26 cellular contexts compared by ENCODE assay signal in genomic region chr7:144439717-144440116, GRCh38. TPM values are rescaled to one million over a fixed set of nuclear protein-coding genes. Genes with fewer than 3 reads are reported as not detected.
DNase-seq lines count a peak whose midpoint lies in the region; ATAC-seq and TF ChIP-seq lines count a peak whose summit lies in the region.
"Had no signal": no experiment of that assay in that cellular context is flagged by ENCODE, and none has a peak within 500 bp of the region (broad histone marks: within the 10 kb centered on the region; RNA-seq: fewer than 3 reads in every experiment).

No MANE protein-coding gene starts in this region.

- no peak overlapping the region for H3K18ac ChIP-seq in mesendoderm (ENCODE audit: low read length)

- H3K27me3 ChIP-seq in mesendoderm (ENCODE audit: insufficient read depth, low read length, poor library complexity) (no peaks in the 10 kb centered on the region), adrenal gland (no peaks in the 10 kb centered on the region)

- no peak overlapping the region for H2BK120ac ChIP-seq in mesendoderm (ENCODE audit: low read depth, low read length)

- no CpG with 5 or more reads among the region's 5 CpGs for WGBS in mesendoderm (ENCODE audit: extremely low coverage, insufficient coverage, low lambda C conversion rate)
- 50 to 63% (median 54%) methylated on average over 5 of the region's 5 CpGs for WGBS in adrenal gland, 4 donors

- H3K4me3 ChIP-seq in mesendoderm (ENCODE audit: low read length) (no peak overlapping the region), adrenal gland (no peak overlapping the region)
- H3K4me3 ChIP-seq: GM12878 had no signal

- H2AK5ac ChIP-seq in mesendoderm (ENCODE audit: low read length), result no peak overlapping the region

- no peak overlapping the region for H2BK15ac ChIP-seq in mesendoderm (replicated peaks; ENCODE audit: low read depth)

- H3K23ac ChIP-seq in mesendoderm (ENCODE audit: low read length), result no peak overlapping the region

- H3K27ac ChIP-seq in mesendoderm (ENCODE audit: low read depth, low read length), result no peak overlapping the region
- H3K27ac ChIP-seq in adrenal gland, result no peak overlapping the region

- ATAC-seq in HG03196 (IDR thresholded peaks at IDR 0.05; ENCODE audit: unreplicated experiment), result no peak
- ATAC-seq: CD8-positive, alpha-beta T cell; GM12878; Panc1; SK-N-SH treated with all-trans-retinoic acid at 6 μM for 48 hours had no signal

- H3K56ac ChIP-seq in mesendoderm (ENCODE audit: low read length), result no peak overlapping the region

- no peaks in the 10 kb centered on the region for H3K79me2 ChIP-seq in mesendoderm (ENCODE audit: control insufficient read depth, insufficient read depth, low read length)

- H3K4me2 ChIP-seq in mesendoderm (ENCODE audit: low read length), result no peak overlapping the region

- no peak overlapping the region for H4K5ac ChIP-seq in mesendoderm (ENCODE audit: low read length)

- DNase-seq in NCI-H146 (lab: John Stamatoyannopoulos, UW), result peak; percentile 21
- DNase-seq in NCI-H146 treated with DMSO at 0.1 percent for 48 hours (lab: John Stamatoyannopoulos, UW; ENCODE audit: unreplicated experiment), result no peak
- DNase-seq in NCI-H1417 (lab: John Stamatoyannopoulos, UW), result peak in 2 of 3 experiments; percentile 82 to 98
- peak; percentile 96 for DNase-seq in NCI-H748 (lab: John Stamatoyannopoulos, UW; ENCODE audit: unreplicated experiment)
- DNase-seq in mesendoderm, result peak; percentile 41
- DNase-seq in T1000 (lab: John Stamatoyannopoulos, UW), result no peak
- DNase-seq in adrenal gland, result no peak
- DNase-seq: 8988T; AML-193; C1 segment of cervical spinal cord; CD8-positive, alpha-beta T cell; DMS79 treated with DMSO at 0.1 percent for 48 hours; H7; HFFc6; Kasumi-1; NCI-H1436 treated with DMSO at 0.1 percent for 48 hours; NCI-H2029 treated with DMSO at 0.1 percent for 48 hours; NCI-H2227 treated with DMSO at 0.1 percent for 48 hours; NCI-H526; NK-92 treated with Interleukin-12 subunit alpha and Interleukin-12 subunit beta, amount 100 ng/mL, for 24 hours; T-helper 1 cell had no signal

- no peak for TF ChIP-seq CTCF in adrenal gland (IDR thresholded peaks at IDR 0.05)

- H4K8ac ChIP-seq in mesendoderm (ENCODE audit: low read depth, low read length), result no peak overlapping the region

- H3K4me1 ChIP-seq in mesendoderm (ENCODE audit: control insufficient read depth, low read depth, low read length) (no peaks in the 10 kb centered on the region), adrenal gland (replicated peaks in 1 of 2) (no peaks in the 10 kb centered on the region)

- no peak overlapping the region for H3K9ac ChIP-seq in mesendoderm (ENCODE audit: low read length)

- no peaks in the 10 kb centered on the region for H3K79me1 ChIP-seq in mesendoderm (ENCODE audit: low read length)

- intact Hi-C loops in adrenal gland (cut with DNase I), result no loop called here

- H2BK5ac ChIP-seq in mesendoderm (ENCODE audit: low read length), result no peak overlapping the region

- H3K36me3 ChIP-seq in mesendoderm (ENCODE audit: control insufficient read depth, insufficient read depth, low read length) (no peaks in the 10 kb centered on the region), adrenal gland (replicated peaks in 1 of 2) (no peaks in the 10 kb centered on the region)

- H3K9me3 ChIP-seq in adrenal gland (replicated peaks in 1 of 3), result no peaks in the 10 kb centered on the region

- no peak for TF ChIP-seq POLR2A in adrenal gland (IDR thresholded peaks at IDR 0.05)

- H3K4ac ChIP-seq in mesendoderm (ENCODE audit: low read depth, low read length), result no peak overlapping the region

RNA-seq across cellular contexts. Expression of gene NOBOX, which starts 36.2 kb away (rescaled TPM):
- 0.04 TPM for polyA plus RNA-seq in mesendoderm (2013, experiment 1 of 2)
- polyA plus RNA-seq in mesendoderm (2013, experiment 2 of 2), result not detected
- not detected for total RNA-seq in adrenal gland
- polyA plus RNA-seq in adrenal gland, result not detected
- total RNA-seq: CD8-positive, alpha-beta T cell; GM12878; H7; HFFc6; MCF 10A had no signal
- polyA plus RNA-seq: GM12878 had no signal

Comparison
In these comparisons a context has a peak if more than half of its experiments do, and no peak if none do; other contexts are left out.
1. DNase-seq: peak in NCI-H146 (single experiment), NCI-H1417 (2 of 3), NCI-H748 (single experiment) and mesendoderm (single experiment); none in NCI-H146 treated with DMSO at 0.1 percent for 48 hours (single experiment), T1000 (single experiment) and adrenal gland (0 of 7).